ENCODE assay signal across 1 cellular context in genomic region chr9:123338710-123339665, GRCh38.
TF ChIP-seq lines count a peak whose summit lies in the region.

No MANE protein-coding gene starts in this region.

TF ChIP-seq in GM12878, 131 proteins besides CTCF, POLR2A, EP300 and RAD21 (continued from another document):
- TF ChIP-seq PRDM15 (CRISPR knock-in tag; IDR thresholded peaks at IDR 0.05) (no peak), ATF3 (IDR thresholded peaks at IDR 0.05; ENCODE audit: borderline replicate concordance, extremely low read depth, low read depth, low read length) (no peak), MTA2 (IDR thresholded peaks at IDR 0.05; ENCODE audit: low read depth) (peak; percentile 86), PAX8 (IDR thresholded peaks at IDR 0.05) (no peak), SKIL (IDR thresholded peaks at IDR 0.05; ENCODE audit: low read depth, poor library complexity, severe bottlenecking) (peak; percentile 96), RCOR1 (conservative IDR thresholded peaks at IDR 0.05; ENCODE audit: low read depth, low read length) (peak; percentile 71; the same call in 1 of the 2 replicates), CBX3 (IDR thresholded peaks at IDR 0.05; ENCODE audit: borderline replicate concordance, low read depth) (no peak), HDAC6 (IDR thresholded peaks at IDR 0.05; ENCODE audit: unreplicated experiment) (no peak), PAX5 (IDR thresholded peaks at IDR 0.05; ENCODE audit: borderline replicate concordance, low read depth, low read length) (peak; percentile 95), NBN (IDR thresholded peaks at IDR 0.05) (peak; percentile 88), NFXL1 (IDR thresholded peaks at IDR 0.05; ENCODE audit: borderline replicate concordance) (peak; percentile 97), MEF2A (IDR thresholded peaks at IDR 0.05; ENCODE audit: insufficient read depth, low read depth, low read length) (peak; percentile 99), ATF7 (IDR thresholded peaks at IDR 0.05; ENCODE audit: low read depth) (peak; percentile 96)
